ENCODE assay signal across 20 cellular contexts in genomic region chr6:167979436-167980090, GRCh38. TPM values are rescaled to one million over a fixed set of nuclear protein-coding genes. Genes with fewer than 3 reads are reported as not detected.
A peak's percentile ranks its signal among the peaks of the same experiment; 100 is the strongest.
DNase-seq lines count a peak whose midpoint lies in the region; ATAC-seq and TF ChIP-seq lines count a peak whose summit lies in the region.
"Had no signal": no experiment of that assay in that cellular context is flagged by ENCODE, and none has a peak within 500 bp of the region (broad histone marks: within the 10 kb centered on the region; RNA-seq: fewer than 3 reads in every experiment).

No MANE protein-coding gene starts in this region.

- H3K4me1 Mint-ChIP-seq in progenitor cell of endocrine pancreas (ENCODE audit: low read depth), result peaks cover 16% of the 10 kb centered on the region
- H3K4me1 Mint-ChIP-seq in CD8-positive, alpha-beta memory T cell, result no peaks in the 10 kb centered on the region
- H3K4me1 Mint-ChIP-seq: CD4-positive, CD25-positive, alpha-beta regulatory T cell had no signal

- no peaks in the 10 kb centered on the region for H3K36me3 Mint-ChIP-seq in progenitor cell of endocrine pancreas (ENCODE audit: insufficient read depth)
- H3K36me3 Mint-ChIP-seq in CD8-positive, alpha-beta memory T cell, result no peaks in the 10 kb centered on the region
- H3K36me3 Mint-ChIP-seq: CD4-positive, CD25-positive, alpha-beta regulatory T cell had no signal

- H3K27me3 Mint-ChIP-seq in progenitor cell of endocrine pancreas, result peaks cover 2% of the 10 kb centered on the region
- H3K27me3 Mint-ChIP-seq in CD8-positive, alpha-beta memory T cell, result peaks cover 2 to 5% of the 10 kb centered on the region in 2 donors
- H3K27me3 Mint-ChIP-seq: CD4-positive, CD25-positive, alpha-beta regulatory T cell had no signal

- H3K36me3 ChIP-seq in CD8-positive, alpha-beta memory T cell (ENCODE audit: insufficient read depth, low read length), result no peaks in the 10 kb centered on the region

- no peaks in the 10 kb centered on the region for H3K27me3 ChIP-seq in CD8-positive, alpha-beta memory T cell (ENCODE audit: insufficient read depth, low read length, poor library complexity, severe bottlenecking)
- H3K27me3 ChIP-seq: BLaER1 treated with 17β-estradiol and CSF1 and Interleukin-3, amounts not matched to agents 10 nM and 100 nM had no signal

- peaks cover 4% of the 10 kb centered on the region for H3K9me3 Mint-ChIP-seq in progenitor cell of endocrine pancreas (ENCODE audit: low read depth)
- H3K9me3 Mint-ChIP-seq in CD8-positive, alpha-beta memory T cell, result peaks cover 0 to 1% (median 0%) of the 10 kb centered on the region in 5 donors

- H3K4me1 ChIP-seq in CD8-positive, alpha-beta memory T cell (ENCODE audit: insufficient read depth, low read length), result no peaks in the 10 kb centered on the region

- POLR2A ChIA-PET in CD8-positive, alpha-beta memory T cell (lab: Charles Lee), result no interaction called here

- peak overlapping the region; percentile 35 for H3K27ac Mint-ChIP-seq in progenitor cell of endocrine pancreas
- H3K27ac Mint-ChIP-seq in CD8-positive, alpha-beta memory T cell, result no peak overlapping the region
- H3K27ac Mint-ChIP-seq: CD4-positive, CD25-positive, alpha-beta regulatory T cell had no signal

- peak overlapping the region; percentile 44 for H3K27ac ChIP-seq in caudate nucleus (ENCODE audit: low read depth, low read length)
- no peak overlapping the region for H3K27ac ChIP-seq in CD8-positive, alpha-beta memory T cell (ENCODE audit: low read depth, low read length)
- H3K27ac ChIP-seq: GM23248 had no signal

- peak; percentile 51 for DNase-seq in Ammon's horn (ENCODE audit: low spot score)
- peak in 5 of 61 donors; percentile 22 to 40 (median 29) for DNase-seq in caudate nucleus (lab: John Stamatoyannopoulos, UW)
- DNase-seq in foreskin melanocyte, result peak; percentile 26
- DNase-seq in progenitor cell of endocrine pancreas (ENCODE audit: low spot score, unreplicated experiment), result no peak
- no peak for DNase-seq in effector CD4-positive, alpha-beta T cell
- DNase-seq in CD8-positive, alpha-beta memory T cell, result no peak
- DNase-seq: 8988T; AML-193; Calu3; CD4-positive, CD25-positive, alpha-beta regulatory T cell; DMS 273 treated with DMSO at 0.1 percent for 48 hours; GM23248; H7; IMR-90 had no signal

- CTCF ChIA-PET in CD8-positive, alpha-beta memory T cell (lab: Charles Lee), result no interaction called here

- TF ChIP-seq CTCF in progenitor cell of endocrine pancreas (IDR thresholded peaks at IDR 0.05; ENCODE audit: unreplicated experiment), result no peak

- no peak overlapping the region for H3K4me3 Mint-ChIP-seq in progenitor cell of endocrine pancreas (ENCODE audit: low read depth)
- H3K4me3 Mint-ChIP-seq in CD8-positive, alpha-beta memory T cell, result no peak overlapping the region
- H3K4me3 Mint-ChIP-seq: CD4-positive, CD25-positive, alpha-beta regulatory T cell had no signal

- no peak for ATAC-seq in GM19328 (IDR thresholded peaks at IDR 0.05; ENCODE audit: unreplicated experiment)
- ATAC-seq: GM12878 had no signal

- no peak overlapping the region for H3K4me3 ChIP-seq in CD8-positive, alpha-beta memory T cell (ENCODE audit: low read length)
- H3K4me3 ChIP-seq: BLaER1 treated with 17β-estradiol and CSF1 and Interleukin-3, amounts not matched to agents 10 nM and 100 nM; GM12878; GM23248 had no signal

- no peaks in the 10 kb centered on the region for H3K9me3 ChIP-seq in CD8-positive, alpha-beta memory T cell (ENCODE audit: low read length)

RNA-seq across cellular contexts. Expression of gene KIF25, which starts 17.9 kb away (rescaled TPM):
- total RNA-seq in progenitor cell of endocrine pancreas, result not detected in 2 replicates
- total RNA-seq in CD8-positive, alpha-beta memory T cell, result not detected
- polyA plus RNA-seq in CD8-positive, alpha-beta memory T cell, result not detected
- total RNA-seq: Calu3; CD4-positive, CD25-positive, alpha-beta regulatory T cell; Daoy; G401; GM12878; GM23248; HT-29; IMR-90 had no signal
- polyA plus RNA-seq: CD4-positive, CD25-positive, alpha-beta regulatory T cell; GM12878; GM23248; IMR-90 had no signal

Comparison
In these comparisons a context has a peak if more than half of its experiments do, and no peak if none do; other contexts are left out.
1. DNase-seq: peak in Ammon's horn (single experiment) and foreskin melanocyte (single experiment); none in progenitor cell of endocrine pancreas (single experiment), effector CD4-positive, alpha-beta T cell (single experiment) and CD8-positive, alpha-beta memory T cell (0 of 5).